In the genomic region with DNA sequence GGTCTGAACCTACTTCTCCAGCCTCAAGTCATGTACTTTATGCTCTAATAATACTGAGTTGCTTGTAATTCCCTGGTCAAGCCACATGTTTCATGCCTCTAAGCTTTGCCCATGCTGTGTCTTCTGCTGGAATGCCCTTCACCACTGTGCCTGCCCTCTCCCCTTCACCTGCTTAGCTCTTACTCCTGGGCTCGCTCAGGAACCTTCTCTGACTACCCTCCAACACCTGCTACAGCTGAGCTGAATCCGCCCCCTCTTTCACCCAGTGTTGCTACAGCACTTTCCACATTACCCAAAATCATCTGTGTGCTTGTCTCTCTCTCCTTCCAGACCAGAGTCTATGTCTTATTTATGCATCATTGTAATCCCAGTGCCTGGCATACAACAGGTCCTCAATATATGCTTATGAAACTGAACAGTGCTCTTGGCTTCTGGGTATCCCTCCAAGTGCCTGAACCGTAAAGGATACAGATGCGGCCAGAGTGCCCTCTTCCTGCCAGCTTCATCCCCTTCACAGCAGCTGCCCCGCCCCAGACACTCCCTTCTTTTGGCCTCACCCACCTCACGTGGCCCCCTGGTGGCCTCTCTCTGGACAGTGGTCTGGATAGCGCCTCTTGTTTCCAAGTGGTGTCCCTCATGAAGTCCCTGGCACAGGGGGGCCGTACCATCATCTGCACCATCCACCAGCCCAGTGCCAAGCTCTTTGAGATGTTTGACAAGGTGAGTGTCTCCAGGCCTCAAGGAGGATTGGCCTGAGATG, we compare ENCODE assay signal across 11 cellular contexts. TPM values are rescaled to one million over a fixed set of nuclear protein-coding genes. Genes with fewer than 3 reads are reported as not detected.
DNase-seq lines count a peak whose midpoint lies in the region; ATAC-seq, FAIRE-seq and TF ChIP-seq lines count a peak whose summit lies in the region.
"Had no signal": no experiment of that assay in that cellular context is flagged by ENCODE, and none has a peak within 500 bp of the region (broad histone marks: within the 10 kb centered on the region; RNA-seq: fewer than 3 reads in every experiment).

No MANE protein-coding gene starts in this region.

- H3K27me3 ChIP-seq in bronchial epithelial cell (ENCODE audit: control insufficient read depth, insufficient read depth, low read length), result no peaks in the 10 kb centered on the region

- H3K27ac ChIP-seq in substantia nigra (ENCODE audit: low read depth, low read length, poor library complexity, severe bottlenecking), result no peak overlapping the region

- no peak for DNase-seq in activated naive CD4-positive, alpha-beta T cell treated with anti-CD3 and anti-CD28 coated beads, Interleukin-2, amount 50 U/mL, for 72 hours (ENCODE audit: low spot score in 2 of 2)
- no peak for DNase-seq in activated naive CD4-positive, alpha-beta T cell treated with anti-CD3 and anti-CD28 coated beads, Interleukin-2, amount 50 U/mL, for 16 hours
- DNase-seq in NB4 (ENCODE audit: low read depth), result peak; percentile 57
- no peak for DNase-seq in bronchial epithelial cell (ENCODE audit: low read depth)
- no peak for DNase-seq in stimulated activated naive CD8-positive, alpha-beta T cell treated with anti-CD3 and anti-CD28 coated beads, Interleukin-15, amount 100 ng/mL, for 72 hours
- DNase-seq in DMS114 treated with DMSO at 0.1 percent for 48 hours (lab: John Stamatoyannopoulos, UW; ENCODE audit: unreplicated experiment), result no peak
- DNase-seq in mesenteric fat pad (ENCODE audit: low spot score), result no peak
- no peak for DNase-seq in substantia nigra (lab: John Stamatoyannopoulos, UW)
- DNase-seq: anterior cingulate cortex, hypothalamus, T1000 had no signal

- H3K4me3 Mint-ChIP-seq in stimulated activated naive CD8-positive, alpha-beta T cell treated with anti-CD3 and anti-CD28 coated beads, Interleukin-15, amount 100 ng/mL, for 72 hours, result no peak overlapping the region

- H3K27me3 Mint-ChIP-seq in stimulated activated naive CD8-positive, alpha-beta T cell treated with anti-CD3 and anti-CD28 coated beads, Interleukin-15, amount 100 ng/mL, for 72 hours, result peaks cover 16% of the 10 kb centered on the region

- no peaks in the 10 kb centered on the region for H3K36me3 Mint-ChIP-seq in activated naive CD4-positive, alpha-beta T cell treated with anti-CD3 and anti-CD28 coated beads, Interleukin-2, amount 50 U/mL, for 72 hours

- H3K36me3 ChIP-seq in bronchial epithelial cell (ENCODE audit: control insufficient read depth, insufficient read depth, low read length), result no peaks in the 10 kb centered on the region

- peaks cover 7% of the 10 kb centered on the region for H3K4me1 Mint-ChIP-seq in stimulated activated naive CD8-positive, alpha-beta T cell treated with anti-CD3 and anti-CD28 coated beads, Interleukin-15, amount 100 ng/mL, for 72 hours

- H3K4me3 ChIP-seq in NB4 (ENCODE audit: low read depth, low read length), result no peak overlapping the region
- H3K4me3 ChIP-seq in bronchial epithelial cell (ENCODE audit: low read depth, low read length), result no peak overlapping the region

- TF ChIP-seq CTCF in NB4 (IDR thresholded peaks at IDR 0.05; ENCODE audit: low read depth, low read length) (peak; percentile 47), bronchial epithelial cell (IDR thresholded peaks at IDR 0.05; ENCODE audit: insufficient read depth, low read length, severe bottlenecking) (peak; percentile 2)

- no peak for TF ChIP-seq POLR2A in NB4 (IDR thresholded peaks at IDR 0.05; ENCODE audit: extremely low read depth, insufficient read length)

- H3K9me3 Mint-ChIP-seq in activated naive CD4-positive, alpha-beta T cell treated with anti-CD3 and anti-CD28 coated beads, Interleukin-2, amount 50 U/mL, for 72 hours, result no peaks in the 10 kb centered on the region
- H3K9me3 Mint-ChIP-seq in stimulated activated naive CD8-positive, alpha-beta T cell treated with anti-CD3 and anti-CD28 coated beads, Interleukin-15, amount 100 ng/mL, for 72 hours, result no peaks in the 10 kb centered on the region

- peak overlapping the region; percentile 4 to 16 for H3K27ac Mint-ChIP-seq in activated naive CD4-positive, alpha-beta T cell treated with anti-CD3 and anti-CD28 coated beads, Interleukin-2, amount 50 U/mL, for 72 hours
- H3K27ac Mint-ChIP-seq in stimulated activated naive CD8-positive, alpha-beta T cell treated with anti-CD3 and anti-CD28 coated beads, Interleukin-15, amount 100 ng/mL, for 72 hours, result no peak overlapping the region

- ATAC-seq in activated naive CD4-positive, alpha-beta T cell treated with anti-CD3 and anti-CD28 coated beads, Interleukin-2, amount 50 U/mL, for 72 hours, result peak; percentile 13 to 47
- peak; percentile 46 for ATAC-seq in stimulated activated naive CD8-positive, alpha-beta T cell treated with anti-CD3 and anti-CD28 coated beads, Interleukin-15, amount 100 ng/mL, for 72 hours

- FAIRE-seq in bronchial epithelial cell (lab: Jason Lieb, UNC), result no peak

RNA-seq across cellular contexts. Expression of a gene that starts 7.1 kb away (rescaled TPM):
- under 1 TPM; 0.12 to 0.25 TPM for total RNA-seq in activated naive CD4-positive, alpha-beta T cell treated with anti-CD3 and anti-CD28 coated beads, Interleukin-2, amount 50 U/mL, for 72 hours
- total RNA-seq in bronchial epithelial cell, result under 0.01 and 0.13 TPM in 2 replicates
- not detected for total RNA-seq in mesenteric fat pad

RNA-seq across cellular contexts. Expression of a gene that starts 12.6 kb away (rescaled TPM):
- 10 to 100 TPM; 13.5 to 21.8 TPM for total RNA-seq in activated naive CD4-positive, alpha-beta T cell treated with anti-CD3 and anti-CD28 coated beads, Interleukin-2, amount 50 U/mL, for 72 hours
- total RNA-seq in bronchial epithelial cell (13.7 and 44.8 TPM in 2 replicates), mesenteric fat pad (16.3 TPM)

RNA-seq across cellular contexts. Expression of a gene that starts 29.4 kb away (rescaled TPM):
- total RNA-seq in activated naive CD4-positive, alpha-beta T cell treated with anti-CD3 and anti-CD28 coated beads, Interleukin-2, amount 50 U/mL, for 72 hours, result under 1 TPM; 0.23 to 0.30 TPM
- total RNA-seq in bronchial epithelial cell, result 0.13 TPM in 1 of 2 replicates, not detected in the other
- total RNA-seq in mesenteric fat pad, result not detected

RNA-seq across cellular contexts. Expression of a gene that starts 34.5 kb away (rescaled TPM):
- 10 to 100 TPM; 38.0 to 53.3 TPM for total RNA-seq in activated naive CD4-positive, alpha-beta T cell treated with anti-CD3 and anti-CD28 coated beads, Interleukin-2, amount 50 U/mL, for 72 hours
- 12.4 TPM in 2 replicates for total RNA-seq in bronchial epithelial cell
- total RNA-seq in mesenteric fat pad, result 13.5 TPM

RNA-seq across cellular contexts. Expression of a gene that starts 48.8 kb away (rescaled TPM):
- 10 to 100 TPM; 19.1 to 43.2 TPM for total RNA-seq in activated naive CD4-positive, alpha-beta T cell treated with anti-CD3 and anti-CD28 coated beads, Interleukin-2, amount 50 U/mL, for 72 hours
- 1.3 and 2.3 TPM in 2 replicates for total RNA-seq in bronchial epithelial cell
- total RNA-seq in mesenteric fat pad, result 11.0 TPM

Comparison
In these comparisons a context has a peak if more than half of its experiments do, and no peak if none do; other contexts are left out.
1. H3K27ac Mint-ChIP-seq: peak in activated naive CD4-positive, alpha-beta T cell treated with anti-CD3 and anti-CD28 coated beads, Interleukin-2, amount 50 U/mL, for 72 hours (2 of 2); none in stimulated activated naive CD8-positive, alpha-beta T cell treated with anti-CD3 and anti-CD28 coated beads, Interleukin-15, amount 100 ng/mL, for 72 hours (0 of 2).